Comparison of ENCODE assay signal across 8 cellular contexts in the genomic region with DNA sequence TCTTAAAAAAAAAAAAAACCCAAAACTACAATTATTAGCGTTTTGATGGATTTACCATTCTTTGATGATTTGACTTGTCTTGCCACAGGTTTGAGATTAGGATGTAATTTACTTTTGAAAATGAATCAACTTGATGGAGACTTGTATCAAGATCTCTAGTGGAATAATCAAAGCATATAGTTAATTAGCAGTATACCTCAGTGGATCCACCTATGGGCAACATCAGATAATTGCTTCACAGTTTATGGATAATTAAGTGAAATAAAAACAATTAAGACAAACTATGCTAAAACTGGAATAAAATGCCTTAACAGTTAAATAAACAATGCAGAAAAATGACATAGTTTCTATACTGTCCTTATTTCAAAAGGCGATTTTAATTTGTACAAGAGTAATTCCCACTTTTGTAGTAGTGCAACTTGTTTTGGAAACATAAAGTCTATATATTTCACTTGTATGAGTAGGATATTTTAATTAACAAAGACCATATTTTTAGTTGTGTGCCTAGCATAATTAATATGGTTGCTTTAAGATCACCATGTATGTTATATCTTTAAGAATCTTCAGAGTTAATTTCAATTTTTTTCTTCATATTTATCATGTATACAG. TPM values are rescaled to one million over a fixed set of nuclear protein-coding genes. Genes with fewer than 3 reads are reported as not detected.
DNase-seq lines count a peak whose midpoint lies in the region; ATAC-seq and TF ChIP-seq lines count a peak whose summit lies in the region.

No MANE protein-coding gene starts in this region.

- no peak overlapping the region for H3K9ac ChIP-seq in neural progenitor cell

- no peak overlapping the region for H3K4me2 ChIP-seq in neural progenitor cell

- H2AFZ ChIP-seq in neural progenitor cell (replicated peaks): no peak overlapping the region

- no peak overlapping the region for H3K27ac Mint-ChIP-seq in neural progenitor cell

- peaks cover 16% of the 10 kb centered on the region for H4K20me1 ChIP-seq in neural progenitor cell (ENCODE audit: low read depth)

- DNase-seq in GM06990 (ENCODE audit: extremely low read depth, insufficient read length) (peak; percentile 9), M059J (ENCODE audit: low read depth) (peak; percentile 25), caudate nucleus (lab: John Stamatoyannopoulos, UW) (no peak), neural progenitor cell (ENCODE audit: low spot score) (no peak), posterior cingulate gyrus (no peak), mesenteric fat pad (ENCODE audit: low spot score) (no peak)
- DNase-seq in stimulated activated CD4-positive, alpha-beta T cell treated with anti-CD3 and anti-CD28 coated beads, Interleukin-1b, Interleukin-23, amount 100 ng/mL, for 48 hours: no peak

- no peaks in the 10 kb centered on the region; the same call in 1 of the 2 replicates for H3K36me3 ChIP-seq in GM06990 (ENCODE audit: control insufficient read depth, insufficient read depth, low read length)
- no peaks in the 10 kb centered on the region for H3K36me3 ChIP-seq in neural progenitor cell

- H3K36me3 Mint-ChIP-seq in neural progenitor cell: no peaks in the 10 kb centered on the region

- H3K79me2 ChIP-seq in neural progenitor cell (ENCODE audit: low read depth): no peaks in the 10 kb centered on the region

- H3K27me3 ChIP-seq in GM06990 (replicated peaks; ENCODE audit: control insufficient read depth, insufficient read depth, low read length) (no peaks in the 10 kb centered on the region), neural progenitor cell (peaks cover 35% of the 10 kb centered on the region)

- H3K4me1 Mint-ChIP-seq in neural progenitor cell: peaks cover 5% of the 10 kb centered on the region

- peaks cover 9% of the 10 kb centered on the region for H3K27me3 Mint-ChIP-seq in neural progenitor cell (ENCODE audit: insufficient read depth, low read depth)

- no peak overlapping the region for H3K4me3 Mint-ChIP-seq in neural progenitor cell

- H3K27ac ChIP-seq in caudate nucleus (ENCODE audit: low read depth, low read length) (peak overlapping the region; percentile 94), neural progenitor cell (no peak overlapping the region)

- no peak for ATAC-seq in HG02571 (IDR thresholded peaks at IDR 0.05; ENCODE audit: unreplicated experiment)

- H3K4me3 ChIP-seq in GM06990 (replicated peaks; ENCODE audit: low read depth, low read length) (peak overlapping the region; percentile 86), neural progenitor cell (no peak overlapping the region)

- no peaks in the 10 kb centered on the region for H3K9me3 ChIP-seq in neural progenitor cell (ENCODE audit: low read depth)

- intact Hi-C loops in posterior cingulate gyrus (cut with DNase I): loop anchor here (10.0 kb wide), 1 partner anchor 648 kb away; a partner anchor contains a TSS

- peaks cover 11% of the 10 kb centered on the region for H3F3A ChIP-seq in neural progenitor cell (ENCODE audit: low read depth)

- TF ChIP-seq CTCF in GM06990 (IDR thresholded peaks at IDR 0.05; ENCODE audit: insufficient read depth, low read length, poor library complexity, severe bottlenecking): peak; percentile 23
- TF ChIP-seq CTCF in neural progenitor cell (IDR thresholded peaks at IDR 0.05): peak; percentile 45

- no peaks in the 10 kb centered on the region for H3K9me3 Mint-ChIP-seq in neural progenitor cell

- H3K4me1 ChIP-seq in neural progenitor cell: peaks cover 17% of the 10 kb centered on the region

RNA-seq across cellular contexts. Expression of a gene that starts 4.2 kb away (rescaled TPM):
- total RNA-seq in M059J (2014; rRNA removed; shearing (Covaris generic)): 5.5 and 6.2 TPM in 2 replicates
- 1.3 and 1.9 TPM in 2 replicates for total RNA-seq in neural progenitor cell (ENCODE audit: low replicate concordance)
- 23.1 TPM for total RNA-seq in mesenteric fat pad

Comparison
In these comparisons a context has a peak if more than half of its experiments do, and no peak if none do; other contexts are left out.
1. DNase-seq: peak in GM06990 (single experiment) and M059J (single experiment); none in caudate nucleus (0 of 61), neural progenitor cell (single experiment), stimulated activated CD4-positive, alpha-beta T cell treated with anti-CD3 and anti-CD28 coated beads, Interleukin-1b, Interleukin-23, amount 100 ng/mL, for 48 hours (single experiment), posterior cingulate gyrus (0 of 10) and mesenteric fat pad (single experiment).